In the genomic region with DNA sequence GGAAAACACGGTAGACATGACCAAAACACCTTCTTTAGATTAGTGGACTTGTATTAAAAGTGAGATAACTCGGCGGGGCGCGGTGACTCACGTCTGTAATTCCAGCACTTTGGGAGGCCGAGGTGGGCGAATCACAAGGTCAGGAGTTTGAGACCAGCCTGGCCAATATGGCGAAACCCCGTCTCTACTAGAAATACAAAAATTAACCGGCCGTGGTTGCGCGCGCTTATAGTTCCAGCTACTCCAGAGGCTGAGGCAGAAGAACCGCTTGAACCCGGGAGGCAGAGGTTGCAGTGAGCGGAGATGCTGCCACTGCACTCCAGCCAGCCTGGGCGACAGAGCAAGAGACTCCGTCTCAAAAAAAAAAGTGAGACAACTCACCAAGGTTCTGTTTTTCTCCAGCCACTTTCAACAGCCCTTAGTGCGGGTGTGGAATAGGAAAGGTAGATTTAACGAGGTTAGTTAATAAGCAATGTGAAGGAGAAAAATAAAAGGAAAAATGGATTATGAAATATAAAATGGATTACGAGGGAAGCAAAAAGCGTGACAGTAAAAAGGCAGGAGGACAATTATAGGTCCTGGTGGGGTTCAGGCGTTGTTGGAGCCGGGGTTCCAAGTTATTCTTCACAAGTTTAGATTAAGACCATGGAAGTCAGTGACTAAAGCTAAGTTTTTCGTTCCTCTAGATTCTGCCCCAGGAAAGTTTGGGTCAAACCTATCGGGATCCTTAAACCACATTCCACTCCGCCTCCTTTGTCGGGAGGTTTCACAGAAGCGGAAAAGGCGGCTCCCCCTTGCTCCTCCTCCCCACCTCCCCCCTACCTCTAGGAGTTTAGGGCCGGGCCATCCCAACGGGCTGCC, we compare ENCODE assay signal across 8 cellular contexts. TPM values are rescaled to one million over a fixed set of nuclear protein-coding genes. Genes with fewer than 3 reads are reported as not detected.
DNase-seq lines count a peak whose midpoint lies in the region; ATAC-seq and TF ChIP-seq lines count a peak whose summit lies in the region.

No MANE protein-coding gene starts in this region.

- H3K27ac ChIP-seq in heart left ventricle (peak overlapping the region; percentile 91 to 100 (median 96)), Peyer's patch (peak overlapping the region; percentile 85 to 99 (median 95)), mucosa of rectum (ENCODE audit: low read depth in 2 of 2, low read length in 2 of 2) (peak overlapping the region; percentile 97 to 99)

- intact Hi-C loops in heart left ventricle (cut with DNase I) (loop anchor here in 6 of 10 donors (1.0 to 10.0 kb wide), 10 partner anchors 74 to 686 kb away; partner anchors contain the start of genes FAM177A1 (in 4 of the 6), SRP54 (in 2 of the 6), BAZ1A (in 1 of the 6) and NFKBIA (in 1 of the 6)), left ventricle myocardium superior (cut with micrococcal nuclease) (no loop called here)

- WGBS in heart left ventricle, 4 donors = 16 to 28% (median 20%) methylated on average over 34 of the region's 34 CpGs

- H3K4me3 ChIP-seq in heart left ventricle (peak overlapping the region; percentile 55 to 86 (median 68)), Peyer's patch (peak overlapping the region; percentile 62 to 82 (median 72)), mucosa of rectum (ENCODE audit: low read length in 2 of 2) (peak overlapping the region; percentile 87 to 100)

- no peak for DNase-seq in heart left ventricle
- no peak for DNase-seq in left ventricle myocardium superior
- peak in 1 of 3 donors; percentile 50 for DNase-seq in Peyer's patch
- peak; percentile 62 for DNase-seq in dedifferentiated amniotic fluid mesenchymal stem cell (ENCODE audit: extremely low spot score)
- no peak for DNase-seq in NCI-H1930 (lab: John Stamatoyannopoulos, UW)
- DNase-seq in NCI-H446 treated with DMSO at 0.1 percent for 48 hours (lab: John Stamatoyannopoulos, UW) = no peak
- no peak for DNase-seq in NCI-H2081 treated with DMSO at 0.1 percent for 48 hours (lab: John Stamatoyannopoulos, UW)

- H3K9ac ChIP-seq in mucosa of rectum (ENCODE audit: low read depth in 1 of 2, low read length in 2 of 2) = peak overlapping the region; percentile 87 to 98

- no peaks in the 10 kb centered on the region for H3K27me3 ChIP-seq in heart left ventricle
- no peaks in the 10 kb centered on the region for H3K27me3 ChIP-seq in Peyer's patch
- no peaks in the 10 kb centered on the region for H3K27me3 ChIP-seq in mucosa of rectum (ENCODE audit: control insufficient read depth in 2 of 2, insufficient read depth in 2 of 2, low read length in 2 of 2)

- TF ChIP-seq CTCF in heart left ventricle (IDR thresholded peaks at IDR 0.05) (no peak), Peyer's patch (IDR thresholded peaks at IDR 0.05) (no peak)

- no peak for ATAC-seq in heart left ventricle
- no peak for ATAC-seq in left ventricle myocardium superior

- H3K4me1 ChIP-seq in heart left ventricle (peaks cover 0 to 53% (median 18%) of the 10 kb centered on the region in 12 donors), Peyer's patch (peaks cover 0 to 16% (median 5%) of the 10 kb centered on the region in 4 donors), mucosa of rectum (ENCODE audit: control insufficient read depth in 2 of 2, insufficient read depth in 2 of 2, low read length in 2 of 2) (peaks cover 5 to 14% of the 10 kb centered on the region in 2 donors)

- H3K36me3 ChIP-seq in heart left ventricle (peaks cover 0 to 33% (median 13%) of the 10 kb centered on the region in 9 donors), Peyer's patch (no peaks in the 10 kb centered on the region), mucosa of rectum (ENCODE audit: control insufficient read depth in 2 of 2, insufficient read depth in 2 of 2, low read length in 2 of 2) (peaks cover 0 to 5% of the 10 kb centered on the region in 2 donors)

- H3K9me3 ChIP-seq in heart left ventricle (no peaks in the 10 kb centered on the region), Peyer's patch (no peaks in the 10 kb centered on the region), mucosa of rectum (ENCODE audit: control insufficient read depth in 2 of 2, low read length in 2 of 2) (no peaks in the 10 kb centered on the region)

- TF ChIP-seq POLR2A in heart left ventricle (IDR thresholded peaks at IDR 0.05) (no peak), Peyer's patch (IDR thresholded peaks at IDR 0.05) (no peak)

RNA-seq across cellular contexts. Expression of gene PPP2R3C, which starts 0.5 kb away (rescaled TPM):
- 10 to 100 TPM; 15.2 to 37.3 (median 28.5) TPM for total RNA-seq in heart left ventricle
- 10 to 100 TPM; 25.0 to 34.3 TPM for polyA plus RNA-seq in heart left ventricle
- total RNA-seq in left ventricle myocardium superior = 24.7 TPM
- 10 to 100 TPM; 20.1 to 44.6 (median 33.6) TPM for total RNA-seq in Peyer's patch

RNA-seq across cellular contexts. Expression of gene PRORP, which starts 1.1 kb away (rescaled TPM):
- total RNA-seq in heart left ventricle (10 to 100 TPM; 18.0 to 25.8 (median 21.1) TPM), left ventricle myocardium superior (17.0 TPM), Peyer's patch (10 to 100 TPM; 29.2 to 52.0 (median 36.9) TPM)
- polyA plus RNA-seq in heart left ventricle = 10 to 100 TPM in 1 of 2 donors, 1 to 10 TPM in 1; 8.3 to 23.0 TPM
